ENCODE assay signal across 1 cellular context in genomic region chr6:138109042-138109997, GRCh38.
TF ChIP-seq lines count a peak whose summit lies in the region.

No MANE protein-coding gene starts in this region.

TF ChIP-seq in HepG2, 621 proteins besides CTCF, POLR2A, EP300 and RAD21 (continued from another document and continues in another):
- TF ChIP-seq DZIP1 (CRISPR knock-in tag; IDR thresholded peaks at IDR 0.05) (no peak), ZFAT (CRISPR knock-in tag; conservative IDR thresholded peaks at IDR 0.05) (no peak), TOE1 (CRISPR knock-in tag; IDR thresholded peaks at IDR 0.05) (no peak), CSRNP1 (CRISPR knock-in tag; IDR thresholded peaks at IDR 0.05) (no peak), SNAPC2 (CRISPR knock-in tag; IDR thresholded peaks at IDR 0.05) (no peak), IRF2 (CRISPR knock-in tag; IDR thresholded peaks at IDR 0.05) (peak; percentile 54; the same call in 1 of the 2 replicates), NFE2L2 (IDR thresholded peaks at IDR 0.05; ENCODE audit: low read length) (0 out of 2 replicates have a peak, but pooled peaks have one; percentile 11), RXRB (CRISPR knock-in tag; IDR thresholded peaks at IDR 0.05; ENCODE audit: borderline replicate concordance) (peak; percentile 24; the same call in 1 of the 2 replicates), ZNF724P (CRISPR knock-in tag; IDR thresholded peaks at IDR 0.05; ENCODE audit: borderline replicate concordance) (no peak), LCORL (IDR thresholded peaks at IDR 0.05) (no peak), LCORL (CRISPR knock-in tag; IDR thresholded peaks at IDR 0.05) (no peak), MIXL1 (CRISPR knock-in tag; IDR thresholded peaks at IDR 0.05) (0 out of 2 replicates have a peak, but pooled peaks have one; percentile 32), SOX13 (IDR thresholded peaks at IDR 0.05) (no peak), SOX13 (CRISPR knock-in tag; conservative IDR thresholded peaks at IDR 0.05 in 1 of 2, IDR thresholded peaks at IDR 0.05 in 1 of 2) (no peak), ZNF605 (CRISPR knock-in tag; IDR thresholded peaks at IDR 0.05) (no peak), ZNF570 (CRISPR knock-in tag; IDR thresholded peaks at IDR 0.05; ENCODE audit: borderline replicate concordance) (no peak), ZNF331 (CRISPR knock-in tag; IDR thresholded peaks at IDR 0.05) (no peak), NRL (CRISPR knock-in tag; IDR thresholded peaks at IDR 0.05; ENCODE audit: borderline replicate concordance) (no peak), SP4 (CRISPR knock-in tag; IDR thresholded peaks at IDR 0.05) (no peak), HNF4G (IDR thresholded peaks at IDR 0.05; ENCODE audit: borderline replicate concordance, low read depth, low read length) (no peak), HNF4G (CRISPR knock-in tag; IDR thresholded peaks at IDR 0.05; ENCODE audit: borderline replicate concordance, low read depth) (no peak), E2F1 (CRISPR knock-in tag; IDR thresholded peaks at IDR 0.05) (no peak), ERF (CRISPR knock-in tag; IDR thresholded peaks at IDR 0.05) (peak; percentile 20; the same call in 1 of the 2 replicates), ZNF761 (CRISPR knock-in tag; conservative IDR thresholded peaks at IDR 0.05) (no peak), ZKSCAN8 (CRISPR knock-in tag; IDR thresholded peaks at IDR 0.05; ENCODE audit: borderline replicate concordance) (no peak), ZNF20 (CRISPR knock-in tag; IDR thresholded peaks at IDR 0.05) (no peak), ZBTB21 (CRISPR knock-in tag; IDR thresholded peaks at IDR 0.05) (no peak), ZZZ3 (CRISPR knock-in tag; IDR thresholded peaks at IDR 0.05; ENCODE audit: borderline replicate concordance) (no peak), ZNF317 (CRISPR knock-in tag; IDR thresholded peaks at IDR 0.05) (no peak), ZNF646 (CRISPR knock-in tag; IDR thresholded peaks at IDR 0.05) (no peak), CEBPB (IDR thresholded peaks at IDR 0.05; ENCODE audit: borderline replicate concordance, low read depth, low read length) (no peak), SOX5 (CRISPR knock-in tag; IDR thresholded peaks at IDR 0.05; ENCODE audit: borderline replicate concordance) (peak; percentile 39), SP2 (CRISPR knock-in tag; IDR thresholded peaks at IDR 0.05) (no peak), ZBTB34 (CRISPR knock-in tag; IDR thresholded peaks at IDR 0.05) (no peak), ZNF503 (CRISPR knock-in tag; IDR thresholded peaks at IDR 0.05) (no peak), MAFF (IDR thresholded peaks at IDR 0.05; ENCODE audit: low read depth, low read length) (peak; percentile 19; the same call in 1 of the 2 replicates), ISX (CRISPR knock-in tag; conservative IDR thresholded peaks at IDR 0.05) (no peak), NFKB2 (CRISPR knock-in tag; IDR thresholded peaks at IDR 0.05; ENCODE audit: borderline replicate concordance) (no peak), CCAR2 (optimal IDR thresholded peaks at IDR 0.05; ENCODE audit: low read depth, low read length) (no peak), RELA (CRISPR knock-in tag; IDR thresholded peaks at IDR 0.05) (no peak), BATF2 (CRISPR knock-in tag; IDR thresholded peaks at IDR 0.05) (no peak), CREB3 (CRISPR knock-in tag; IDR thresholded peaks at IDR 0.05) (no peak), LRRFIP1 (CRISPR knock-in tag; conservative IDR thresholded peaks at IDR 0.05) (no peak), TSC22D2 (CRISPR knock-in tag; IDR thresholded peaks at IDR 0.05; ENCODE audit: borderline replicate concordance) (no peak), ZNF850 (CRISPR knock-in tag; conservative IDR thresholded peaks at IDR 0.05) (no peak), SIN3B (IDR thresholded peaks at IDR 0.05; ENCODE audit: low read length) (no peak), ZNF629 (CRISPR knock-in tag; conservative IDR thresholded peaks at IDR 0.05) (no peak), HNF4A (CRISPR knock-in tag; IDR thresholded peaks at IDR 0.05) (no peak), HIVEP1 (CRISPR knock-in tag; IDR thresholded peaks at IDR 0.05) (no peak)
